24 cellular contexts compared by ENCODE assay signal in the genomic region with DNA sequence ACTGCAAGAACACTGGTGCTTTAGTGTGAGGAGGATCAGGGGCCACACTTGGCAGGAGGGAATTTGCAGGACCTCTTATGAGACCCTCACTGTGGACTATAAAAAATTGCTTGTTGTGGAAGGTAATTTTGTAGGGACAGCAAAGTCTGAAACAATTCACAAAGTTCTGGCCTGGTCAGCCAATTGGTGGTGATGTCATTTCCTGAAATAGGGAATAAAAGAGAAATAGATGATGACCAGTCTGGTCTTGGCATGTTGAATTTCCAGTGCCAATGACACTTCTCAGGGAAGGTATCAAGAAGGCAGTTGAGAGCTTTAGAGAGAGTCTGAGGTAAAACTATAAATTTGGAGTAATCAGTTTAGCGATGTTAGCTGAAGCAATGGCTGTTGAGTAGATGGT.
"Had no signal": no experiment of that assay in that cellular context is flagged by ENCODE, and none has a peak within 500 bp of the region (broad histone marks: within the 10 kb centered on the region; RNA-seq: fewer than 3 reads in every experiment).

No MANE protein-coding gene starts in this region.

- H3K9me3 ChIP-seq: gastroesophageal sphincter, pancreas, psoas muscle, thyroid gland had no signal

- H3K4me3 Mint-ChIP-seq: activated naive CD4-positive, alpha-beta T cell treated with anti-CD3 and anti-CD28 coated beads, Interleukin-2, amount 50 U/mL, for 24 hours; nephron progenitor cell; stimulated activated naive CD8-positive, alpha-beta T cell treated with anti-CD3 and anti-CD28 coated beads, Interleukin-15, Interleukin-2, amounts not matched to agents 100 ng/mL and 50 ng/mL, for 24 hours; WTC11 had no signal

- H3K4me1 ChIP-seq: gastroesophageal sphincter, pancreas, psoas muscle, thyroid gland had no signal

- H3K9me3 Mint-ChIP-seq: activated naive CD4-positive, alpha-beta T cell treated with anti-CD3 and anti-CD28 coated beads, Interleukin-2, amount 50 U/mL, for 24 hours had no signal

- H3K27ac Mint-ChIP-seq: activated naive CD4-positive, alpha-beta T cell treated with anti-CD3 and anti-CD28 coated beads, Interleukin-2, amount 50 U/mL, for 24 hours; nephron progenitor cell; stimulated activated naive CD8-positive, alpha-beta T cell treated with anti-CD3 and anti-CD28 coated beads, Interleukin-15, Interleukin-2, amounts not matched to agents 100 ng/mL and 50 ng/mL, for 24 hours; WTC11 had no signal

- H3K27me3 Mint-ChIP-seq: activated naive CD4-positive, alpha-beta T cell treated with anti-CD3 and anti-CD28 coated beads, Interleukin-2, amount 50 U/mL, for 24 hours; stimulated activated naive CD8-positive, alpha-beta T cell treated with anti-CD3 and anti-CD28 coated beads, Interleukin-15, Interleukin-2, amounts not matched to agents 100 ng/mL and 50 ng/mL, for 24 hours had no signal

- H3K4me3 ChIP-seq: gastroesophageal sphincter, pancreas, psoas muscle, thyroid gland had no signal

- H3K36me3 ChIP-seq: brain microvascular endothelial cell, gastroesophageal sphincter, pancreas, thyroid gland had no signal

- ATAC-seq: esophagus mucosa, gastroesophageal sphincter, left ventricle myocardium superior, pancreas, psoas muscle, right cardiac atrium, WTC11 had no signal

- H3K4me1 Mint-ChIP-seq: activated naive CD4-positive, alpha-beta T cell treated with anti-CD3 and anti-CD28 coated beads, Interleukin-2, amount 50 U/mL, for 24 hours had no signal

- DNase-seq: activated gamma-delta T cell treated with Interleukin-2 at 50 U/mL for 16 hours; activated T-cell treated with anti-CD3 and anti-CD28 coated beads, Interleukin-2, amount 50 U/mL, for 1 hour; aorta; brain microvascular endothelial cell; central memory CD4-positive, alpha-beta T cell; dermis blood vessel endothelial cell; effector CD8-positive, alpha-beta T cell; head of caudate nucleus; hypothalamus; left ventricle myocardium superior; midbrain; nephron progenitor cell; pancreas; psoas muscle; right cardiac atrium; stimulated activated CD4-positive, alpha-beta T cell treated with anti-CD3 and anti-CD28 coated beads, Interleukin-12 subunit alpha, Interleukin-12 subunit beta, amount 100 ng/mL, for 4 hours; stimulated activated CD4-positive, alpha-beta T cell treated with anti-CD3 and anti-CD28 coated beads, Interleukin-4, amount 100 ng/mL, for 4 hours; substantia nigra; thyroid gland had no signal

- H3K27me3 ChIP-seq: brain microvascular endothelial cell, gastroesophageal sphincter, pancreas, thyroid gland had no signal

- H3K27ac ChIP-seq: brain microvascular endothelial cell, gastroesophageal sphincter, pancreas, psoas muscle, thyroid gland had no signal

- H3K36me3 Mint-ChIP-seq: activated naive CD4-positive, alpha-beta T cell treated with anti-CD3 and anti-CD28 coated beads, Interleukin-2, amount 50 U/mL, for 24 hours had no signal
